Comparison of ENCODE assay signal across 8 cellular contexts in genomic region chr11:765025-765801, GRCh38. TPM values are rescaled to one million over a fixed set of nuclear protein-coding genes. Genes with fewer than 3 reads are reported as not detected.
A peak's percentile ranks its signal among the peaks of the same experiment; 100 is the strongest.
DNase-seq lines count a peak whose midpoint lies in the region; ATAC-seq and TF ChIP-seq lines count a peak whose summit lies in the region.

No MANE protein-coding gene starts in this region.

- H3K4me1 ChIP-seq in SJCRH30, result no peaks in the 10 kb centered on the region

- H3K9me3 ChIP-seq in SJCRH30 (replicated peaks), result no peaks in the 10 kb centered on the region

- H3K27me3 ChIP-seq in SJCRH30, result no peaks in the 10 kb centered on the region

- H3K36me3 ChIP-seq in SJCRH30, result peaks cover 38% of the 10 kb centered on the region

- peak overlapping the region; percentile 58 for H3K27ac Mint-ChIP-seq in activated naive CD4-positive, alpha-beta T cell treated with anti-CD3 and anti-CD28 coated beads, Interleukin-2, amount 10 ng/mL, durations not matched to agents 7 days and 5 days

- H3K4me1 Mint-ChIP-seq in activated naive CD4-positive, alpha-beta T cell treated with anti-CD3 and anti-CD28 coated beads, Interleukin-2, amount 10 ng/mL, durations not matched to agents 7 days and 5 days, result no peaks in the 10 kb centered on the region

- no peak overlapping the region for H3K4me3 Mint-ChIP-seq in activated naive CD4-positive, alpha-beta T cell treated with anti-CD3 and anti-CD28 coated beads, Interleukin-2, amount 10 ng/mL, durations not matched to agents 7 days and 5 days

- DNase-seq in AG10803 (ENCODE audit: low read depth) (peak; percentile 58), H4 (ENCODE audit: low spot score) (peak; percentile 74), SJCRH30 (peak; percentile 59 to 61), Right ventricle myocardium superior (peak; percentile 69), retinal pigment epithelial cell (ENCODE audit: low read depth) (no peak)
- DNase-seq in activated naive CD4-positive, alpha-beta T cell treated with anti-CD3 and anti-CD28 coated beads, Interleukin-2, amount 10 ng/mL, durations not matched to agents 7 days and 5 days, result peak; percentile 82

- no peaks in the 10 kb centered on the region for H3K9me3 Mint-ChIP-seq in activated naive CD4-positive, alpha-beta T cell treated with anti-CD3 and anti-CD28 coated beads, Interleukin-2, amount 10 ng/mL, durations not matched to agents 7 days and 5 days

- H3K4me3 ChIP-seq in AG10803 (ENCODE audit: low read length), result no peak overlapping the region
- H3K4me3 ChIP-seq in SJCRH30, result no peak overlapping the region
- H3K4me3 ChIP-seq in retinal pigment epithelial cell (ENCODE audit: low read length), result no peak overlapping the region

- H3K27ac ChIP-seq in SJCRH30, result no peak overlapping the region

- no peaks in the 10 kb centered on the region for H3K27me3 Mint-ChIP-seq in activated naive CD4-positive, alpha-beta T cell treated with anti-CD3 and anti-CD28 coated beads, Interleukin-2, amount 10 ng/mL, durations not matched to agents 7 days and 5 days

- peak; percentile 52 for TF ChIP-seq CTCF in AG10803 (conservative IDR thresholded peaks at IDR 0.05; ENCODE audit: low read length)
- TF ChIP-seq CTCF in retinal pigment epithelial cell (conservative IDR thresholded peaks at IDR 0.05; ENCODE audit: low read depth, low read length), result peak; percentile 69

- CTCF ChIA-PET in activated naive CD4-positive, alpha-beta T cell treated with anti-CD3 and anti-CD28 coated beads, Interleukin-2, amount 10 ng/mL, durations not matched to agents 7 days and 5 days (lab: Charles Lee), result interaction anchor here (0.7 to 1.3 kb wide), 5 partner anchors 10 to 46 kb away, joined by 3 to 6 read pairs (median 3); no protein-coding TSS in a partner anchor

- peak; percentile 67 for ATAC-seq in Right ventricle myocardium superior (ENCODE audit: poor library complexity)
- ATAC-seq in esophagus mucosa, result no peak
- ATAC-seq in GM21717 (IDR thresholded peaks at IDR 0.05; ENCODE audit: unreplicated experiment), result no peak

- H3K36me3 Mint-ChIP-seq in activated naive CD4-positive, alpha-beta T cell treated with anti-CD3 and anti-CD28 coated beads, Interleukin-2, amount 10 ng/mL, durations not matched to agents 7 days and 5 days, result peaks cover 31% of the 10 kb centered on the region

- intact Hi-C loops in Right ventricle myocardium superior (cut with DNase I), result no loop called here

RNA-seq across cellular contexts. Expression of gene GATD1, which starts 12.1 kb away (rescaled TPM):
- total RNA-seq in H4 (2014; rRNA removed; shearing (Covaris generic)), result 15.5 and 24.8 TPM in 2 replicates
- total RNA-seq in SJCRH30 (2014; rRNA removed; shearing (Covaris generic)), result 28.9 and 39.9 TPM in 2 replicates
- 17.4 TPM for total RNA-seq in Right ventricle myocardium superior
- total RNA-seq in esophagus mucosa, result 38.4 TPM

RNA-seq across cellular contexts. Expression of gene TALDO1, which starts 17.9 kb away (rescaled TPM):
- 600 and 603 TPM in 2 replicates for total RNA-seq in H4 (2014; rRNA removed; shearing (Covaris generic))
- total RNA-seq in SJCRH30 (2014; rRNA removed; shearing (Covaris generic)), result 107 and 108 TPM in 2 replicates
- total RNA-seq in Right ventricle myocardium superior (90.1 TPM), esophagus mucosa (263 TPM)

RNA-seq across cellular contexts. Expression of gene CEND1, which starts 24.7 kb away (rescaled TPM):
- total RNA-seq in H4 (2014; rRNA removed; shearing (Covaris generic)), result not detected in 2 replicates
- total RNA-seq in SJCRH30 (2014; rRNA removed; shearing (Covaris generic)), result 1.5 TPM in 2 replicates
- 0.19 TPM for total RNA-seq in Right ventricle myocardium superior
- not detected for total RNA-seq in esophagus mucosa

RNA-seq across cellular contexts. Expression of gene SLC25A22, which starts 32.9 kb away (rescaled TPM):
- total RNA-seq in H4 (2014; rRNA removed; shearing (Covaris generic)), result 19.6 and 35.8 TPM in 2 replicates
- total RNA-seq in SJCRH30 (2014; rRNA removed; shearing (Covaris generic)), result 20.2 and 22.4 TPM in 2 replicates
- total RNA-seq in Right ventricle myocardium superior (3.4 TPM), esophagus mucosa (11.0 TPM)

RNA-seq across cellular contexts. Expression of gene PIDD1, which starts 39.8 kb away (rescaled TPM):
- 2.2 and 4.2 TPM in 2 replicates for total RNA-seq in H4 (2014; rRNA removed; shearing (Covaris generic))
- 18.3 and 21.2 TPM in 2 replicates for total RNA-seq in SJCRH30 (2014; rRNA removed; shearing (Covaris generic))
- total RNA-seq in Right ventricle myocardium superior (7.3 TPM), esophagus mucosa (7.6 TPM)
